ENCODE assay signal across 8 cellular contexts in the genomic region with DNA sequence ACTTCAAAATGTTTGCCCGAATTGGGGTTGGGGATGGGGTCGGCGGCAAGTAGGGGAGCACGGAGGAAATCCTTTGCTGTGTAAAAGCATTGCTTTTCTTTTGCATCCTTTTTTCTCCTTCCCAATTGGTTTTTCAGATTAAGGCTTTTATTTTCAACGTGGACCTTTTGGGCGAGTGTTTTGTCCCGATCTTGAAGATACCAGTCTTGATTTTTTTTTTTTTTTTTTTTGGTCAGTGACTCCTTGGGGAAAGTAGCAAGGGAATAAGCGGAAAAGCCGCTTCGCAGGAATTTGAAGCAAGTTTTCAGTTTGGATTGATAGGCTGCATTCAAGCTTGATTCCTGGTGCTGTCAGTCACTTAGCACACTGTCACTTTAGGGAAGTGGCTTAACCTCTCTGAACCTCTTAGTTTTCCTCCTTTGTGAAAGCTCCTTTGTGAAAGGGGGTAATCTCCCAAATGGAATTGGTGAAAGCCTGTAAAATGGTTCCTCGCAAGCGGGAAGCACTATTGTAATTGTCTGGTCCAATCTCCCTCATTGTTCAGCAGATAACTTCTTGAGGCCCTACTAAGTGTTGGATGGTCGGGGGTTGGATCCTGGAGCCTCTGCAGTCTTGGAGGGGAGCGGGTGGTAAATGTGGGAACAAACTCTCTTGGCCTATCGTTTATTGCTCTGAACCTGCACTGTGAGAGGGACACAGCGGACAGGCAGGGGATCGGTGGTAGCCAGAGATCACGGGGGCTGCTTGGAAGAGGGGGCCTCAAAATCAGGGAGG. TPM values are rescaled to one million over a fixed set of nuclear protein-coding genes. Genes with fewer than 3 reads are reported as not detected.
DNase-seq lines count a peak whose midpoint lies in the region; ATAC-seq and TF ChIP-seq lines count a peak whose summit lies in the region.

No MANE protein-coding gene starts in this region.

- 21 to 28% methylated on average over 16 to 17 of the region's 18 CpGs for whole genome bisulfite sequencing in esophagus squamous epithelium, 2 donors
- 17% methylated on average over 18 of the region's 18 CpGs for WGBS in prostate gland

- no peak for ATAC-seq in HG03439 (IDR thresholded peaks at IDR 0.05; ENCODE audit: unreplicated experiment)

- TF ChIP-seq POLR2A in esophagus squamous epithelium (IDR thresholded peaks at IDR 0.05): no peak
- TF ChIP-seq POLR2A in prostate gland (IDR thresholded peaks at IDR 0.05): no peak

- intact Hi-C loops in esophagus squamous epithelium (cut with DNase I): no loop called here
- intact Hi-C loops in prostate gland (cut with DNase I): no loop called here

- H3K27me3 ChIP-seq in SJCRH30 (no peaks in the 10 kb centered on the region), esophagus squamous epithelium (no peaks in the 10 kb centered on the region), prostate gland (replicated peaks; ENCODE audit: insufficient read depth) (no peaks in the 10 kb centered on the region)

- no peaks in the 10 kb centered on the region for H3K9me3 ChIP-seq in SJCRH30 (replicated peaks)
- no peaks in the 10 kb centered on the region for H3K9me3 ChIP-seq in esophagus squamous epithelium
- H3K9me3 ChIP-seq in prostate gland: no peaks in the 10 kb centered on the region

- DNase-seq in SIG-M5 treated with dmso at 0.1 percent for 504 hours (lab: John Stamatoyannopoulos, UW; ENCODE audit: unreplicated experiment) (peak; percentile 44), SIG-M5 (lab: John Stamatoyannopoulos, UW) (no peak), SJCRH30 (peak in 1 of 2 experiments; percentile 24), esophagus squamous epithelium (lab: John Stamatoyannopoulos, UW) (no peak), prostate gland (ENCODE audit: low spot score) (no peak), SK-N-DZ (ENCODE audit: low spot score) (no peak)
- no peak for DNase-seq in stimulated activated CD4-positive, alpha-beta T cell treated with anti-CD3 and anti-CD28 coated beads, Interleukin-2, amount 100 ng/mL, for 24 hours

- H3K4me1 ChIP-seq in SJCRH30 (peaks cover 7% of the 10 kb centered on the region; the same call in 1 of the 2 replicates), esophagus squamous epithelium (peaks cover 8 to 75% (median 23%) of the 10 kb centered on the region in 3 donors), prostate gland (replicated peaks) (peaks cover 4% of the 10 kb centered on the region)

- H3K36me3 ChIP-seq in SJCRH30 (0 out of 2 replicates have a peak, but pooled peaks cover 2% of the 10 kb centered on the region), esophagus squamous epithelium (no peaks in the 10 kb centered on the region), prostate gland (no peaks in the 10 kb centered on the region)

- TF ChIP-seq CTCF in esophagus squamous epithelium (IDR thresholded peaks at IDR 0.05) (no peak), prostate gland (IDR thresholded peaks at IDR 0.05) (no peak)

- H3K4me3 ChIP-seq in SJCRH30 (peak overlapping the region; percentile 80), esophagus squamous epithelium (peak overlapping the region; percentile 76 to 96 (median 92)), prostate gland (peak overlapping the region; percentile 83 to 97)

- H3K27ac ChIP-seq in SJCRH30 (peak overlapping the region; percentile 86), esophagus squamous epithelium (peak overlapping the region; percentile 88 to 98 (median 96)), prostate gland (peak overlapping the region; percentile 81 to 94)

RNA-seq across cellular contexts. Expression of gene SMARCA4, which starts 1.1 kb away (rescaled TPM):
- 120 and 121 TPM in 2 replicates for total RNA-seq in SJCRH30 (2014; rRNA removed; shearing (Covaris generic))
- total RNA-seq in esophagus squamous epithelium (100 to 1,000 TPM in 2 of 4 donors, 10 to 100 TPM in 2; 62.8 to 142 (median 93.4) TPM), prostate gland (100 to 1,000 TPM in 1 of 2 donors, 10 to 100 TPM in 1; 98.5 to 152 TPM)
- polyA plus RNA-seq in SK-N-DZ (2014; cell fraction: cytosol; rRNA removed): 129 and 133 TPM in 2 replicates
- polyA plus RNA-seq in SK-N-DZ (2014; cell fraction: nucleus; rRNA removed): 96.2 and 170 TPM in 2 replicates

RNA-seq across cellular contexts. Expression of gene TIMM29, which starts 33.3 kb away (rescaled TPM):
- total RNA-seq in SJCRH30 (2014; rRNA removed; shearing (Covaris generic)): 22.5 and 23.4 TPM in 2 replicates
- total RNA-seq in esophagus squamous epithelium (10 to 100 TPM; 23.6 to 35.6 (median 27.3) TPM), prostate gland (10 to 100 TPM; 34.9 to 47.9 TPM)
- polyA plus RNA-seq in SK-N-DZ (2014; cell fraction: cytosol; rRNA removed): 44.8 and 53.6 TPM in 2 replicates
- polyA plus RNA-seq in SK-N-DZ (2014; cell fraction: nucleus; rRNA removed): 29.8 and 30.4 TPM in 2 replicates

RNA-seq across cellular contexts. Expression of gene YIPF2, which starts 33.5 kb away (rescaled TPM):
- 22.1 and 25.2 TPM in 2 replicates for total RNA-seq in SJCRH30 (2014; rRNA removed; shearing (Covaris generic))
- total RNA-seq in esophagus squamous epithelium: 10 to 100 TPM; 39.6 to 63.2 (median 44.0) TPM
- total RNA-seq in prostate gland: 10 to 100 TPM; 84.8 to 87.1 TPM
- polyA plus RNA-seq in SK-N-DZ (2014; cell fraction: cytosol; rRNA removed): 30.9 and 33.4 TPM in 2 replicates
- polyA plus RNA-seq in SK-N-DZ (2014; cell fraction: nucleus; rRNA removed): 53.7 and 57.2 TPM in 2 replicates
